24 cellular contexts compared by ENCODE assay signal in genomic region chr2:6233932-6234331, GRCh38.
"Had no signal": no experiment of that assay in that cellular context is flagged by ENCODE, and none has a peak within 500 bp of the region (broad histone marks: within the 10 kb centered on the region; RNA-seq: fewer than 3 reads in every experiment).

No MANE protein-coding gene starts in this region.

- H3K27ac Mint-ChIP-seq: memory B cell, nephron progenitor cell, type B pancreatic cell had no signal

- H3K9me3 ChIP-seq: colonic mucosa, left ventricle myocardium inferior, lower lobe of right lung, ovary, stomach had no signal

- ATAC-seq: foreskin keratinocyte, left cardiac atrium, lower lobe of right lung, right cardiac atrium had no signal

- H3K27me3 ChIP-seq: colonic mucosa, foreskin keratinocyte, hepatocyte, ovary, stomach had no signal

- H3K4me1 ChIP-seq: colonic mucosa, foreskin keratinocyte, left ventricle myocardium inferior, lower lobe of right lung, stomach had no signal

- H3K27me3 Mint-ChIP-seq: memory B cell had no signal

- H3K36me3 ChIP-seq: colonic mucosa, left ventricle myocardium inferior, lower lobe of right lung, ovary, stomach had no signal

- H3K27ac ChIP-seq: colonic mucosa, foreskin keratinocyte, hepatocyte, left ventricle myocardium inferior, lower lobe of right lung, ovary, stomach had no signal

- FAIRE-seq: endothelial cell of umbilical vein, kidney, small intestine, urothelium cell line had no signal

- H3K4me3 ChIP-seq: colonic mucosa, hepatocyte, left ventricle myocardium inferior, lower lobe of right lung, ovary, stomach had no signal

- DNase-seq: colonic mucosa; dermis blood vessel endothelial cell; erythroblast; foreskin keratinocyte; head of caudate nucleus; kidney; left cardiac atrium; left ventricle myocardium inferior; lower lobe of right lung; midbrain; nephron progenitor cell; nucleus accumbens; ovary; right cardiac atrium; small intestine; stimulated activated CD4-positive, alpha-beta T cell treated with anti-CD3 and anti-CD28 coated beads, Interleukin-12 subunit alpha, Interleukin-12 subunit beta, amount 100 ng/mL, for 4 hours; stimulated activated naive CD4-positive, alpha-beta T cell; stomach; substantia nigra had no signal

- H3K4me3 Mint-ChIP-seq: memory B cell, nephron progenitor cell, type B pancreatic cell had no signal

- H3K36me3 Mint-ChIP-seq: memory B cell had no signal
